In the genomic region with DNA sequence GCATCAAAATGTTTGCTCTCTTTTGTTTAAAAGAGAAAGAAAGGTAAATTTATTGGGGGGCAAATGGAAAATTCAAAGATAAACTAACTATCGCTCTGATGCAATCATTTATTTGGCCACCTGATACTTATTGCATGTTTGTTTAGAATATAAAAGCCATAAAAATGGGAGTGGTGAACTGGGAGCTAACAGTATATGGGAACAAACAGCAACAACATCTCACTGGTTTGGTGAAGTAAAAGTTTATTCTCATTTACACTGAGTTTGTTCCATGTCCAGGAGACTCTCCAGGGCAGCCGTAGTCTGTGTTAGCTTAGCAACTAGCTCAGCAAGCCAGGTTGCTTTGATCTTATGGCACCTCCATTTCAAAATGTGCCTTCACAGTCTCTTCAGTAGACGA, we compare ENCODE assay signal across 30 cellular contexts. TPM values are rescaled to one million over a fixed set of nuclear protein-coding genes. Genes with fewer than 3 reads are reported as not detected.
"Had no signal": no experiment of that assay in that cellular context is flagged by ENCODE, and none has a peak within 500 bp of the region (broad histone marks: within the 10 kb centered on the region; RNA-seq: fewer than 3 reads in every experiment).

No MANE protein-coding gene starts in this region.

- H3K4me1 ChIP-seq: ascending aorta had no signal

- DNase-seq: activated B cell treated with CpG ODN at 0.5 μM for 24 hours; activated CD4-positive, alpha-beta memory T cell treated with anti-CD3 and anti-CD28 coated beads for 36 hours; activated CD4-positive, alpha-beta T cell treated with anti-CD3 and anti-CD28 coated beads for 4 hours; activated CD4-positive, alpha-beta T cell treated with anti-CD3 and anti-CD28 coated beads, Interleukin-2, amount 10 ng/mL, durations not matched to agents 24 days and 14 days; activated CD4-positive, alpha-beta T cell treated with anti-CD3 and anti-CD28 coated beads, Interleukin-2, amount 50 U/mL, for 1 hour; activated CD4-positive, alpha-beta T cell treated with anti-CD3 and anti-CD28 coated beads, Interleukin-2, amount 50 U/mL, for 4 hours; activated CD4-positive, CD25-positive, alpha-beta regulatory T cell treated with anti-CD3 and anti-CD28 coated beads, Interleukin-2, amount 50 U/mL, for 72 hours; activated CD8-positive, alpha-beta memory T cell treated with anti-CD3 and anti-CD28 coated beads for 24 hours; activated CD8-positive, alpha-beta memory T cell treated with anti-CD3 and anti-CD28 coated beads, Interleukin-2, amount 10 ng/mL, durations not matched to agents 7 days and 5 days; activated CD8-positive, alpha-beta memory T cell treated with anti-CD3 and anti-CD28 coated beads, Interleukin-2, amount 50 U/mL, for 48 hours; activated CD8-positive, alpha-beta T cell treated with anti-CD3 and anti-CD28 coated beads, Interleukin-2, amount 10 ng/mL, durations not matched to agents 7 days and 5 days; activated effector memory CD4-positive, alpha-beta T cell treated with Interleukin-2 at 50 U/mL for 16 hours; activated gamma-delta T cell; activated naive CD4-positive, alpha-beta T cell treated with anti-CD3 and anti-CD28 coated beads, Interleukin-2, amount 10 ng/mL, durations not matched to agents 7 days and 5 days; activated naive CD4-positive, alpha-beta T cell treated with Interleukin-2 at 50 U/mL for 16 hours; activated naive CD8-positive, alpha-beta T cell treated with anti-CD3 and anti-CD28 coated beads, Interleukin-2, amount 10 ng/mL, durations not matched to agents 7 days and 5 days; activated naive CD8-positive, alpha-beta T cell treated with anti-CD3 and anti-CD28 coated beads, Interleukin-2, amount 50 U/mL, for 24 hours; activated T-cell treated with anti-CD3 and anti-CD28 coated beads, Interleukin-2, amount 50 U/mL, for 24 hours; activated T-cell treated with anti-CD3 and anti-CD28 coated beads, Interleukin-2, amount 50 U/mL, for 48 hours; amygdala; anterior cingulate cortex; T-helper 1 cell; T-helper 2 cell; T-helper 9 cell had no signal

- H3K4me3 ChIP-seq: ascending aorta, cardiac muscle cell had no signal

- H3K27me3 ChIP-seq: ascending aorta, cardiac muscle cell had no signal

- H3K27ac ChIP-seq: ascending aorta, cardiac muscle cell, VCaP had no signal

- FAIRE-seq: bronchial epithelial cell, TTC549 had no signal

- H3K36me3 ChIP-seq: ascending aorta, cardiac muscle cell had no signal

- ATAC-seq: activated CD8-positive, alpha-beta memory T cell treated with anti-CD3 and anti-CD28 coated beads, Interleukin-2, amount 10 ng/mL, durations not matched to agents 7 days and 5 days; activated CD8-positive, alpha-beta T cell treated with anti-CD3 and anti-CD28 coated beads, Interleukin-2, amount 10 ng/mL, durations not matched to agents 7 days and 5 days; activated naive CD8-positive, alpha-beta T cell treated with anti-CD3 and anti-CD28 coated beads, Interleukin-2, amount 50 U/mL, for 24 hours had no signal

RNA-seq across cellular contexts. Expression of gene C4BPA, which starts 20.4 kb away (rescaled TPM):
- total RNA-seq: activated B cell treated with CpG ODN at 0.5 μM for 24 hours; activated CD4-positive, alpha-beta memory T cell treated with anti-CD3 and anti-CD28 coated beads for 36 hours; activated CD4-positive, alpha-beta T cell treated with anti-CD3 and anti-CD28 coated beads, Interleukin-2, amount 10 ng/mL, durations not matched to agents 24 days and 14 days; activated CD8-positive, alpha-beta memory T cell treated with anti-CD3 and anti-CD28 coated beads, Interleukin-2, amount 10 ng/mL, durations not matched to agents 7 days and 5 days; activated CD8-positive, alpha-beta T cell treated with anti-CD3 and anti-CD28 coated beads, Interleukin-2, amount 10 ng/mL, durations not matched to agents 7 days and 5 days; activated naive CD8-positive, alpha-beta T cell treated with anti-CD3 and anti-CD28 coated beads, Interleukin-2, amount 10 ng/mL, durations not matched to agents 7 days and 5 days; activated T-helper 2 cell treated with anti-CD3 and anti-CD28 coated beads, Interferon-gamma antibody, Interleukin-2, Interleukin-4, amounts not matched to agents 10 μg/mL and 5 μg/mL and 100 μg/mL, durations not matched to agents 14 hours and 24 hours and 36 hours; ascending aorta; bronchial epithelial cell; cardiac muscle cell had no signal
- polyA plus RNA-seq: cardiac muscle cell had no signal

RNA-seq across cellular contexts. Expression of gene C4BPB, which starts 35.7 kb away (rescaled TPM):
- total RNA-seq: ascending aorta, bronchial epithelial cell, cardiac muscle cell had no signal
- polyA plus RNA-seq: cardiac muscle cell had no signal
